8 cellular contexts compared by ENCODE assay signal in genomic region chr14:22556990-22557623, GRCh38. TPM values are rescaled to one million over a fixed set of nuclear protein-coding genes. Genes with fewer than 3 reads are reported as not detected.
DNase-seq lines count a peak whose midpoint lies in the region; ATAC-seq and TF ChIP-seq lines count a peak whose summit lies in the region.

No MANE protein-coding gene starts in this region.

- H3K4me1 Mint-ChIP-seq in T-helper 1 cell treated with Interleukin-12 subunit alpha and Interleukin-12 subunit beta and Interleukin-4 antibody, amounts not matched to agents 30 μg/mL and 1 μg/mL, for 36 hours (ENCODE audit: low read depth): peaks cover 82% of the 10 kb centered on the region

- peak overlapping the region; percentile 81 for H3K4me3 Mint-ChIP-seq in T-helper 1 cell treated with Interleukin-12 subunit alpha and Interleukin-12 subunit beta and Interleukin-4 antibody, amounts not matched to agents 30 μg/mL and 1 μg/mL, for 36 hours

- H3K27me3 Mint-ChIP-seq in T-helper 1 cell treated with Interleukin-12 subunit alpha and Interleukin-12 subunit beta and Interleukin-4 antibody, amounts not matched to agents 30 μg/mL and 1 μg/mL, for 36 hours (ENCODE audit: low read depth): peaks cover 4% of the 10 kb centered on the region

- H3K4me3 ChIP-seq in HEK293 (ENCODE audit: low read depth, low read length) (peak overlapping the region; percentile 39), NB4 (ENCODE audit: low read depth, low read length) (peak overlapping the region; percentile 66), uterus (peak overlapping the region; percentile 22 to 27)

- peak overlapping the region; percentile 99 for H3K27ac Mint-ChIP-seq in T-helper 1 cell treated with Interleukin-12 subunit alpha and Interleukin-12 subunit beta and Interleukin-4 antibody, amounts not matched to agents 30 μg/mL and 1 μg/mL, for 36 hours

- peaks cover 29% of the 10 kb centered on the region for H3K36me3 Mint-ChIP-seq in T-helper 1 cell treated with Interleukin-12 subunit alpha and Interleukin-12 subunit beta and Interleukin-4 antibody, amounts not matched to agents 30 μg/mL and 1 μg/mL, for 36 hours (ENCODE audit: low read depth)

- H3K27ac ChIP-seq in HEK293 (ENCODE audit: extremely low read depth, low read depth, low read length) (peak overlapping the region; percentile 28; the same call in 1 of the 2 replicates), uterus (peak overlapping the region; percentile 77 to 79)

- TF ChIP-seq POLR2A in NB4 (IDR thresholded peaks at IDR 0.05; ENCODE audit: extremely low read depth, insufficient read length) (peak; percentile 9), uterus (IDR thresholded peaks at IDR 0.05) (peak in 1 of 2 donors; percentile 19)

- peaks cover 3% of the 10 kb centered on the region; the same call in 1 of the 2 replicates for H3K4me1 ChIP-seq in HEK293 (ENCODE audit: control insufficient read depth, insufficient read depth, low read length)
- H3K4me1 ChIP-seq in uterus: peaks cover 0 to 3% of the 10 kb centered on the region in 2 donors

- H3K36me3 ChIP-seq in HEK293 (ENCODE audit: control insufficient read depth in 2 of 2, insufficient read depth in 1 of 2, low read length in 2 of 2) (no peaks in the 10 kb centered on the region; a peak in 1 of 3 replicates), uterus (no peaks in the 10 kb centered on the region)

- CTCF ChIA-PET in HEK293 (lab: Yijun Ruan, JAX): interaction anchor here (0.6 to 4.5 kb wide), 90 partner anchors 8 to 1109 kb away, joined by 3 to 50 read pairs (median 5); partner anchors contain the start of genes ABHD4, AJUBA, DAD1 and HAUS4

- H3K27me3 ChIP-seq in uterus: no peaks in the 10 kb centered on the region

- POLR2A ChIA-PET in HEK293 (lab: Yijun Ruan, JAX): interaction anchor here (0.6 to 1.5 kb wide), 2 partner anchors 407 to 426 kb away, joined by 3 to 4 read pairs; partner anchors contain the start of gene AJUBA

- H3K9me3 ChIP-seq in HEK293 (ENCODE audit: control insufficient read depth, insufficient read depth, low read depth, low read length) (no peaks in the 10 kb centered on the region), uterus (no peaks in the 10 kb centered on the region)

- DNase-seq in ELR (ENCODE audit: low read depth) (peak; percentile 80), NB4 (ENCODE audit: low read depth) (peak; percentile 93), amniotic stem cell (lab: John Stamatoyannopoulos, UW) (peak; percentile 26), left ventricle myocardium superior (peak; percentile 90), putamen (ENCODE audit: low spot score) (peak; percentile 65), uterus (peak; percentile 82 to 85)

- no peaks in the 10 kb centered on the region for H3K9me3 Mint-ChIP-seq in T-helper 1 cell treated with Interleukin-12 subunit alpha and Interleukin-12 subunit beta and Interleukin-4 antibody, amounts not matched to agents 30 μg/mL and 1 μg/mL, for 36 hours

- TF ChIP-seq CTCF in HEK293 (tag by site-specific recombination; IDR thresholded peaks at IDR 0.05) (peak; percentile 95), NB4 (IDR thresholded peaks at IDR 0.05; ENCODE audit: low read depth, low read length) (peak; percentile 61), uterus (IDR thresholded peaks at IDR 0.05) (peak; percentile 93 to 99 (median 98))

- intact Hi-C loops in left ventricle myocardium superior (cut with micrococcal nuclease) (loop anchor here (10.0 kb wide), 1 partner anchor 162 kb away; no protein-coding TSS in a partner anchor), uterus (cut with DNase I; ENCODE audit: low total_unique reads) (loop anchor here (5.0 to 10.0 kb wide), 2 partner anchors 98 to 165 kb away; no protein-coding TSS in a partner anchor)

- peak; percentile 90 for ATAC-seq in left ventricle myocardium superior

TF ChIP-seq in HEK293, 187 proteins besides CTCF, POLR2A, EP300 and RAD21 (continues in another document):
- TF ChIP-seq, protein P1, sequence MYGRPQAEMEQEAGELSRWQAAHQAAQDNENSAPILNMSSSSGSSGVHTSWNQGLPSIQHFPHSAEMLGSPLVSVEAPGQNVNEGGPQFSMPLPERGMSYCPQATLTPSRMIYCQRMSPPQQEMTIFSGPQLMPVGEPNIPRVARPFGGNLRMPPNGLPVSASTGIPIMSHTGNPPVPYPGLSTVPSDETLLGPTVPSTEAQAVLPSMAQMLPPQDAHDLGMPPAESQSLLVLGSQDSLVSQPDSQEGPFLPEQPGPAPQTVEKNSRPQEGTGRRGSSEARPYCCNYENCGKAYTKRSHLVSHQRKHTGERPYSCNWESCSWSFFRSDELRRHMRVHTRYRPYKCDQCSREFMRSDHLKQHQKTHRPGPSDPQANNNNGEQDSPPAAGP (tag by site-specific recombination; IDR thresholded peaks at IDR 0.05): peak; percentile 52; the same call in 1 of the 2 replicates
- TF ChIP-seq ZNF629 (tag by site-specific recombination; IDR thresholded peaks at IDR 0.05) (peak; percentile 69), ZNF24 (tag by site-specific recombination; IDR thresholded peaks at IDR 0.05) (0 out of 2 replicates have a peak, but pooled peaks have one; percentile 62), ZNF174 (tag by site-specific recombination; IDR thresholded peaks at IDR 0.05) (no peak), ZBTB8A (tag by site-specific recombination; IDR thresholded peaks at IDR 0.05) (peak; percentile 65), ZBTB17 (tag by site-specific recombination; IDR thresholded peaks at IDR 0.05) (peak; percentile 76), IKZF3 (tag by site-specific recombination; IDR thresholded peaks at IDR 0.05) (peak; percentile 67), FEZF1 (tag by site-specific recombination; IDR thresholded peaks at IDR 0.05) (no peak), ZNF707 (tag by site-specific recombination; IDR thresholded peaks at IDR 0.05) (no peak), ZNF600 (tag by site-specific recombination; IDR thresholded peaks at IDR 0.05) (0 out of 2 replicates have a peak, but pooled peaks have one; percentile 21), ZNF248 (tag by site-specific recombination; IDR thresholded peaks at IDR 0.05) (no peak), INSM2 (tag by site-specific recombination; IDR thresholded peaks at IDR 0.05) (peak; percentile 20; the same call in 1 of the 2 replicates), SCRT1 (tag by site-specific recombination; IDR thresholded peaks at IDR 0.05; ENCODE audit: borderline replicate concordance) (no peak), GLI4 (tag by site-specific recombination; IDR thresholded peaks at IDR 0.05) (no peak), PBX3 (CRISPR knock-in tag; IDR thresholded peaks at IDR 0.05) (no peak), ZNF776 (tag by site-specific recombination; IDR thresholded peaks at IDR 0.05; ENCODE audit: borderline replicate concordance) (no peak), ZNF223 (tag by site-specific recombination; IDR thresholded peaks at IDR 0.05) (no peak), KLF10 (tag by site-specific recombination; IDR thresholded peaks at IDR 0.05) (no peak), KLF8 (tag by site-specific recombination; IDR thresholded peaks at IDR 0.05) (peak; percentile 67; the same call in 1 of the 2 replicates), ZNF660 (tag by site-specific recombination; IDR thresholded peaks at IDR 0.05) (peak; percentile 62; the same call in 1 of the 2 replicates), BCL11B (tag by site-specific recombination; IDR thresholded peaks at IDR 0.05; ENCODE audit: low read depth) (no peak), ZNF404 (tag by site-specific recombination; IDR thresholded peaks at IDR 0.05) (no peak)
- TF ChIP-seq, protein P2, sequence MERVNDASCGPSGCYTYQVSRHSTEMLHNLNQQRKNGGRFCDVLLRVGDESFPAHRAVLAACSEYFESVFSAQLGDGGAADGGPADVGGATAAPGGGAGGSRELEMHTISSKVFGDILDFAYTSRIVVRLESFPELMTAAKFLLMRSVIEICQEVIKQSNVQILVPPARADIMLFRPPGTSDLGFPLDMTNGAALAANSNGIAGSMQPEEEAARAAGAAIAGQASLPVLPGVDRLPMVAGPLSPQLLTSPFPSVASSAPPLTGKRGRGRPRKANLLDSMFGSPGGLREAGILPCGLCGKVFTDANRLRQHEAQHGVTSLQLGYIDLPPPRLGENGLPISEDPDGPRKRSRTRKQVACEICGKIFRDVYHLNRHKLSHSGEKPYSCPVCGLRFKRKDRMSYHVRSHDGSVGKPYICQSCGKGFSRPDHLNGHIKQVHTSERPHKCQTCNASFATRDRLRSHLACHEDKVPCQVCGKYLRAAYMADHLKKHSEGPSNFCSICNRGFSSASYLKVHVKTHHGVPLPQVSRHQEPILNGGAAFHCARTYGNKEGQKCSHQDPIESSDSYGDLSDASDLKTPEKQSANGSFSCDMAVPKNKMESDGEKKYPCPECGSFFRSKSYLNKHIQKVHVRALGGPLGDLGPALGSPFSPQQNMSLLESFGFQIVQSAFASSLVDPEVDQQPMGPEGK (tag by site-specific recombination; IDR thresholded peaks at IDR 0.05): peak; percentile 89

RNA-seq across cellular contexts. Expression of gene DAD1, which starts 31.9 kb away (rescaled TPM):
- total RNA-seq in left ventricle myocardium superior (149 TPM), uterus (100 to 1,000 TPM in 3 of 4 donors, 10 to 100 TPM in 1; 92.2 to 375 (median 207) TPM)

RNA-seq across cellular contexts. Expression of gene ABHD4, which starts 41.0 kb away (rescaled TPM):
- total RNA-seq in left ventricle myocardium superior: 24.5 TPM
- total RNA-seq in uterus: 10 to 100 TPM; 17.9 to 40.0 (median 28.6) TPM

Comparison
In these comparisons a context has a peak if more than half of its experiments do, and no peak if none do; other contexts are left out.
1. Peak in every context shown above with its lines: DNase-seq, ATAC-seq, H3K4me3 ChIP-seq and H3K27ac ChIP-seq.
2. DNase-seq: peak in every context shown above with its lines; median percentile 93 in NB4; 90 in left ventricle myocardium superior; 84 in uterus; 80 in ELR; 65 in putamen; 26 in amniotic stem cell.